ENCODE assay signal across 15 cellular contexts in the genomic region with DNA sequence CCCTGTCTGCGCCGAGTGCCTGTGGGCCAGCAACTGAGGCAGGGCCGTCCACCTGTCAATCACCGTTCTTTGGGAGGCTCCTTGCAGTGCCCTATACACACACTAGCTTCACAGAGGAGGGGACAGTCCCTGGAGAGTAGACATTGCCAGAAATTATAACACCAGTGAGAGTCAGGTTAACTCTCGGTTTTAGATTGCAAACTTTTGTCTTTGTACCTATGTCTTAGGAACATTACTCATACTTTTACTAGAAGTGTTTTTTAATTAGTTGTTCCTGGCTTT.
DNase-seq lines count a peak whose midpoint lies in the region; ATAC-seq and TF ChIP-seq lines count a peak whose summit lies in the region.
"Had no signal": no experiment of that assay in that cellular context is flagged by ENCODE, and none has a peak within 500 bp of the region (broad histone marks: within the 10 kb centered on the region; RNA-seq: fewer than 3 reads in every experiment).

No MANE protein-coding gene starts in this region.

- H2BK12ac ChIP-seq in mesenchymal stem cell (ENCODE audit: low read length in 2 of 2), result no peak overlapping the region

- H3K36me3 ChIP-seq in mesenchymal stem cell (ENCODE audit: control insufficient read depth in 1 of 2, insufficient read depth in 2 of 2, low read depth in 1 of 2, low read length in 2 of 2), result peaks cover 35 to 46% of the 10 kb centered on the region in 2 experiments

- peaks cover 30% of the 10 kb centered on the region for H3K79me1 ChIP-seq in mesenchymal stem cell (replicated peaks; ENCODE audit: low read length, poor library complexity, severe bottlenecking)

- no peak overlapping the region for H3K9ac ChIP-seq in mesenchymal stem cell (ENCODE audit: low read length)
- H3K9ac ChIP-seq: SK-N-SH had no signal

- H3K27me3 ChIP-seq in mesenchymal stem cell (ENCODE audit: control insufficient read depth in 1 of 2, insufficient read depth in 1 of 2, low read length in 2 of 2), result no peaks in the 10 kb centered on the region
- H3K27me3 ChIP-seq: Peyer's patch had no signal

- H3K9me3 Mint-ChIP-seq in activated T-cell treated with anti-CD3 and anti-CD28 coated beads, Interleukin-2, amount 50 U/mL, for 4 hours, result no peaks in the 10 kb centered on the region
- no peaks in the 10 kb centered on the region for H3K9me3 Mint-ChIP-seq in activated naive CD4-positive, alpha-beta T cell treated with anti-CD3 and anti-CD28 coated beads, Interleukin-2, amount 50 U/mL, for 24 hours
- H3K9me3 Mint-ChIP-seq in nephron progenitor cell, result no peaks in the 10 kb centered on the region

- peak; percentile 44 to 54 for ATAC-seq in activated T-cell treated with anti-CD3 and anti-CD28 coated beads, Interleukin-2, amount 50 U/mL, for 4 hours
- ATAC-seq: psoas muscle had no signal

- H3K36me3 Mint-ChIP-seq in activated T-cell treated with anti-CD3 and anti-CD28 coated beads, Interleukin-2, amount 50 U/mL, for 4 hours (ENCODE audit: insufficient read depth), result peaks cover 38% of the 10 kb centered on the region
- H3K36me3 Mint-ChIP-seq in activated naive CD4-positive, alpha-beta T cell treated with anti-CD3 and anti-CD28 coated beads, Interleukin-2, amount 50 U/mL, for 24 hours, result peaks cover 8% of the 10 kb centered on the region
- peaks cover 43% of the 10 kb centered on the region for H3K36me3 Mint-ChIP-seq in nephron progenitor cell (ENCODE audit: low read depth)

- no peak overlapping the region for H2BK5ac ChIP-seq in mesenchymal stem cell (ENCODE audit: low read depth, low read length, poor library complexity, severe bottlenecking)

- TF ChIP-seq CTCF in GM10266 (IDR thresholded peaks at IDR 0.05; ENCODE audit: control insufficient read depth, insufficient read depth, low read depth, missing control alignments), result no peak
- no peak for TF ChIP-seq CTCF in nephron progenitor cell (IDR thresholded peaks at IDR 0.05)

- no peak overlapping the region for H2BK120ac ChIP-seq in mesenchymal stem cell (ENCODE audit: low read depth, low read length)

- no peak overlapping the region for H2AFZ ChIP-seq in mesenchymal stem cell (ENCODE audit: low read depth, low read length)

- H3K9me3 ChIP-seq in mesenchymal stem cell (ENCODE audit: control insufficient read depth, low read length), result no peaks in the 10 kb centered on the region
- H3K9me3 ChIP-seq: Peyer's patch, psoas muscle, SK-N-SH had no signal

- no peak overlapping the region for H3K18ac ChIP-seq in mesenchymal stem cell (ENCODE audit: low read depth in 1 of 2, low read length in 2 of 2)

- 100% methylated on average over 4 of the region's 5 CpGs for WGBS in mesenchymal stem cell

- DNase-seq in activated T-cell treated with anti-CD3 and anti-CD28 coated beads, Interleukin-2, amount 50 U/mL, for 4 hours, result no peak
- DNase-seq in activated T-cell treated with anti-CD3 and anti-CD28 coated beads, Interleukin-2, amount 50 U/mL, for 1 hour, result no peak
- DNase-seq in GM10266 (ENCODE audit: extremely low spot score) (peak; percentile 50), nephron progenitor cell (no peak), retina (no peak), mesenchymal stem cell (no peak)
- no peak for DNase-seq in activated effector memory CD4-positive, alpha-beta T cell treated with Interleukin-2 at 50 U/mL for 16 hours
- DNase-seq: H7, Karpas-422, NCI-H2171 treated with DMSO at 0.1 percent for 48 hours, NCI-H774, Peyer's patch, psoas muscle, SK-N-SH had no signal

- no peak overlapping the region for H2BK15ac ChIP-seq in mesenchymal stem cell (ENCODE audit: low read depth, poor library complexity, severe bottlenecking)

- H3K23ac ChIP-seq in mesenchymal stem cell (ENCODE audit: low read length in 2 of 2), result no peak overlapping the region

- no peak overlapping the region for H2AK5ac ChIP-seq in mesenchymal stem cell (ENCODE audit: low read length, severe bottlenecking)

- H3K4me2 ChIP-seq in mesenchymal stem cell (ENCODE audit: low read length, poor library complexity, severe bottlenecking), result no peak overlapping the region
- H3K4me2 ChIP-seq: SK-N-SH had no signal

- H3K4me3 Mint-ChIP-seq in activated T-cell treated with anti-CD3 and anti-CD28 coated beads, Interleukin-2, amount 50 U/mL, for 4 hours, result no peak overlapping the region
- no peak overlapping the region for H3K4me3 Mint-ChIP-seq in activated naive CD4-positive, alpha-beta T cell treated with anti-CD3 and anti-CD28 coated beads, Interleukin-2, amount 50 U/mL, for 24 hours
- no peak overlapping the region for H3K4me3 Mint-ChIP-seq in nephron progenitor cell

- no peak overlapping the region for H3K27ac ChIP-seq in mesenchymal stem cell (ENCODE audit: low read length, poor library complexity, severe bottlenecking)
- H3K27ac ChIP-seq: psoas muscle had no signal

- H3K4me1 ChIP-seq in mesenchymal stem cell (ENCODE audit: control insufficient read depth, insufficient read depth, low read depth, low read length), result peaks cover 32% of the 10 kb centered on the region

- peak overlapping the region; percentile 88 for H3K27ac Mint-ChIP-seq in activated naive CD4-positive, alpha-beta T cell treated with anti-CD3 and anti-CD28 coated beads, Interleukin-2, amount 50 U/mL, for 24 hours
- peak overlapping the region; percentile 59 for H3K27ac Mint-ChIP-seq in nephron progenitor cell

- H4K91ac ChIP-seq in mesenchymal stem cell (ENCODE audit: low read length), result no peak overlapping the region

- H3K14ac ChIP-seq in mesenchymal stem cell (ENCODE audit: low read length in 2 of 2), result no peak overlapping the region

- peaks cover 70% of the 10 kb centered on the region for H3K4me1 Mint-ChIP-seq in activated T-cell treated with anti-CD3 and anti-CD28 coated beads, Interleukin-2, amount 50 U/mL, for 4 hours (ENCODE audit: low read depth)
- peaks cover 63% of the 10 kb centered on the region for H3K4me1 Mint-ChIP-seq in activated naive CD4-positive, alpha-beta T cell treated with anti-CD3 and anti-CD28 coated beads, Interleukin-2, amount 50 U/mL, for 24 hours
- H3K4me1 Mint-ChIP-seq in nephron progenitor cell, result peaks cover 40% of the 10 kb centered on the region

- H4K8ac ChIP-seq in mesenchymal stem cell (ENCODE audit: low read length), result no peak overlapping the region

- H3K27me3 Mint-ChIP-seq in activated T-cell treated with anti-CD3 and anti-CD28 coated beads, Interleukin-2, amount 50 U/mL, for 4 hours (ENCODE audit: low read depth), result no peaks in the 10 kb centered on the region
- no peaks in the 10 kb centered on the region for H3K27me3 Mint-ChIP-seq in activated naive CD4-positive, alpha-beta T cell treated with anti-CD3 and anti-CD28 coated beads, Interleukin-2, amount 50 U/mL, for 24 hours
- peaks cover 7% of the 10 kb centered on the region for H3K27me3 Mint-ChIP-seq in nephron progenitor cell (ENCODE audit: low read depth, poor library complexity)

- H3K4ac ChIP-seq in mesenchymal stem cell (ENCODE audit: low read depth in 1 of 2, low read length in 2 of 2), result no peak overlapping the region

- H3K4me3 ChIP-seq in mesenchymal stem cell (ENCODE audit: insufficient read depth in 1 of 2, low read depth in 1 of 2, low read length in 2 of 2), result no peak overlapping the region
- H3K4me3 ChIP-seq: Peyer's patch, psoas muscle had no signal
